Comparison of ENCODE assay signal across 1 cellular context in the genomic region with DNA sequence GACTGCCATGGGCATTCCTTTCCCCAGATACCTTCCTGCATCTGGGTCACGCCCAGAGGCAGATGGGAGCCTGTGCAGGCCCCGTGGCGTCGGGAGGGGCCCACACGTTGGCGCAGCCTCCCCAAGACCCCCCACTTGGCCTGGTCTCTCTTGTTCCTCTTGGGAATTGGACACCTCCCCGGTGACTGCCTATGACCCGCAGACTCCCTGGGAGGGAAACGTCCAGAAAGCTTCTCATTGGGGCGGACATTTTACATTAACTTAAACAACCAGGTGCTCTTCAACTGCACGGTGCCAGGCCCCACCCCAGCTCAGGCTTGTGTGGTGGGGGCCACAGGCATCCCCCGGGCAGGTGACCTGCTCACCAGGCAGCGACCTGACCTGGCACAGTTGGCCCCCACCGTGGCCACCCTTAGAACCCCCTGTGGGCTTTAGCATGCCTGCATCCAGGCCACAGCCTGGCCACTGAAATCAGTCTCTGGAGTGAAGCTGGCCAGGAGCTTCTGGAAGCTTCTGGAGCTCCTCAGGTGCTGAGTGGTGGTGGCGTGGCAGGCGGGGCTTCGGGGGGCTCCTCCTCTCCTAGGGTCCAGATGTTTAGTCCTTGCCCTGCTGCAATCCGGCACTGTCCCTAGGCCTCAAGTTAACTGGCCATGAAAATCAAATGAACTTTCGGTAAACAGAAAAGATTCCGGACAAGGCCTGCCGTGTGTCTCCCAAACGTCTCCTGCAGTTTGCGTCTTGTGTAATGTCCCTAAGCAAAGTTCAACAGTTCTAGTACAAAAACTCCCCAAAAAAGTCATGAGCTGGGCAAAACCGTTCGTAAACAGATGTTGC.
TF ChIP-seq lines count a peak whose summit lies in the region.

No MANE protein-coding gene starts in this region.

TF ChIP-seq in HepG2, 621 proteins besides CTCF, POLR2A, EP300 and RAD21 (continued from another document):
- TF ChIP-seq, protein P1, sequence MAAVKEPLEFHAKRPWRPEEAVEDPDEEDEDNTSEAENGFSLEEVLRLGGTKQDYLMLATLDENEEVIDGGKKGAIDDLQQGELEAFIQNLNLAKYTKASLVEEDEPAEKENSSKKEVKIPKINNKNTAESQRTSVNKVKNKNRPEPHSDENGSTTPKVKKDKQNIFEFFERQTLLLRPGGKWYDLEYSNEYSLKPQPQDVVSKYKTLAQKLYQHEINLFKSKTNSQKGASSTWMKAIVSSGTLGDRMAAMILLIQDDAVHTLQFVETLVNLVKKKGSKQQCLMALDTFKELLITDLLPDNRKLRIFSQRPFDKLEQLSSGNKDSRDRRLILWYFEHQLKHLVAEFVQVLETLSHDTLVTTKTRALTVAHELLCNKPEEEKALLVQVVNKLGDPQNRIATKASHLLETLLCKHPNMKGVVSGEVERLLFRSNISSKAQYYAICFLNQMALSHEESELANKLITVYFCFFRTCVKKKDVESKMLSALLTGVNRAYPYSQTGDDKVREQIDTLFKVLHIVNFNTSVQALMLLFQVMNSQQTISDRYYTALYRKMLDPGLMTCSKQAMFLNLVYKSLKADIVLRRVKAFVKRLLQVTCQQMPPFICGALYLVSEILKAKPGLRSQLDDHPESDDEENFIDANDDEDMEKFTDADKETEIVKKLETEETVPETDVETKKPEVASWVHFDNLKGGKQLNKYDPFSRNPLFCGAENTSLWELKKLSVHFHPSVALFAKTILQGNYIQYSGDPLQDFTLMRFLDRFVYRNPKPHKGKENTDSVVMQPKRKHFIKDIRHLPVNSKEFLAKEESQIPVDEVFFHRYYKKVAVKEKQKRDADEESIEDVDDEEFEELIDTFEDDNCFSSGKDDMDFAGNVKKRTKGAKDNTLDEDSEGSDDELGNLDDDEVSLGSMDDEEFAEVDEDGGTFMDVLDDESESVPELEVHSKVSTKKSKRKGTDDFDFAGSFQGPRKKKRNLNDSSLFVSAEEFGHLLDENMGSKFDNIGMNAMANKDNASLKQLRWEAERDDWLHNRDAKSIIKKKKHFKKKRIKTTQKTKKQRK (IDR thresholded peaks at IDR 0.05; ENCODE audit: low read length): no peak
- TF ChIP-seq ZFP1 (CRISPR knock-in tag; IDR thresholded peaks at IDR 0.05) (0 out of 2 replicates have a peak, but pooled peaks have one; percentile 27), ZFX (CRISPR knock-in tag; IDR thresholded peaks at IDR 0.05; ENCODE audit: low read depth) (peak; percentile 85), ZNF687 (CRISPR knock-in tag; IDR thresholded peaks at IDR 0.05) (peak; percentile 99), GFI1 (CRISPR knock-in tag; IDR thresholded peaks at IDR 0.05; ENCODE audit: borderline replicate concordance) (0 out of 2 replicates have a peak, but pooled peaks have one; percentile 45), PPARG (CRISPR knock-in tag; conservative IDR thresholded peaks at IDR 0.05) (peak; percentile 57; the same call in 1 of the 2 replicates), KLF9 (CRISPR knock-in tag; IDR thresholded peaks at IDR 0.05; ENCODE audit: low read depth) (0 out of 2 replicates have a peak, but pooled peaks have one; percentile 65), MTA3 (CRISPR knock-in tag; IDR thresholded peaks at IDR 0.05) (no peak), ZNF562 (CRISPR knock-in tag; IDR thresholded peaks at IDR 0.05; ENCODE audit: borderline replicate concordance) (no peak), GATA4 (IDR thresholded peaks at IDR 0.05; ENCODE audit: borderline replicate concordance, low read depth) (peak; percentile 45; the same call in 1 of the 2 replicates), ASH2L (IDR thresholded peaks at IDR 0.05; ENCODE audit: insufficient read length, low read depth, low read length) (peak; percentile 42)
